In genomic region chr1:45530632-45531135, GRCh38 we compare ENCODE assay signal across 19 cellular contexts.
"Had no signal": no experiment of that assay in that cellular context is flagged by ENCODE, and none has a peak within 500 bp of the region (broad histone marks: within the 10 kb centered on the region; RNA-seq: fewer than 3 reads in every experiment).

No MANE protein-coding gene starts in this region.

- H3K4me1 ChIP-seq: pancreas, right atrium auricular region had no signal

- H3K27ac ChIP-seq: dorsolateral prefrontal cortex, neutrophil, pancreas, right atrium auricular region, stomach, thyroid gland, upper lobe of left lung had no signal

- H3K9me3 ChIP-seq: neutrophil, pancreas, right atrium auricular region, stomach, thyroid gland, upper lobe of left lung had no signal

- DNase-seq: cortex of kidney; dorsolateral prefrontal cortex; effector CD4-positive, alpha-beta T cell; head of caudate nucleus; left ventricle myocardium superior; naive B cell; pancreas; stimulated activated CD4-positive, alpha-beta T cell treated with anti-CD3 and anti-CD28 coated beads, Interleukin-2, amount 100 ng/mL, for 24 hours; stimulated activated CD4-positive, alpha-beta T cell treated with anti-CD3 and anti-CD28 coated beads, Interleukin-4, amount 100 ng/mL, for 24 hours; stimulated activated naive CD4-positive, alpha-beta T cell treated with Interleukin-2 at 50 U/mL for 16 hours; stomach; thyroid gland; upper lobe of left lung had no signal

- H3K4me3 ChIP-seq: dorsolateral prefrontal cortex, lung, pancreas, right atrium auricular region, stomach, thyroid gland, upper lobe of left lung had no signal

- ATAC-seq: left ventricle myocardium superior; natural killer cell treated with Interleukin-12 subunit alpha and Interleukin-12 subunit beta and Interleukin-15 and Interleukin-18, amount 100 ng/mL, for 72 hours; pancreas; sciatic nerve; stimulated activated effector memory CD8-positive, alpha-beta T cell treated with anti-CD3 and anti-CD28 coated beads, Interleukin-12 subunit alpha, Interleukin-12 subunit beta, amount 100 ng/mL, for 72 hours had no signal

- H3K36me3 ChIP-seq: neutrophil, pancreas, right atrium auricular region, stomach, thyroid gland, upper lobe of left lung had no signal

- H3K27me3 ChIP-seq: dorsolateral prefrontal cortex, pancreas, right atrium auricular region, stomach, thyroid gland, upper lobe of left lung had no signal
